ENCODE assay signal across 23 cellular contexts in genomic region chr2:23422089-23423061, GRCh38. TPM values are rescaled to one million over a fixed set of nuclear protein-coding genes. Genes with fewer than 3 reads are reported as not detected.
DNase-seq lines count a peak whose midpoint lies in the region; ATAC-seq and TF ChIP-seq lines count a peak whose summit lies in the region.
"Had no signal": no experiment of that assay in that cellular context is flagged by ENCODE, and none has a peak within 500 bp of the region (broad histone marks: within the 10 kb centered on the region; RNA-seq: fewer than 3 reads in every experiment).

No MANE protein-coding gene starts in this region.

- H3K4me3 Mint-ChIP-seq in osteocyte (ENCODE audit: unreplicated experiment) (no peak overlapping the region), natural killer cell (no peak overlapping the region)
- H3K4me3 Mint-ChIP-seq: activated CD8-positive, alpha-beta T cell treated with anti-CD3 and anti-CD28 coated beads, Interleukin-2, amount 10 ng/mL, durations not matched to agents 7 days and 5 days; activated naive CD8-positive, alpha-beta T cell treated with anti-CD3 and anti-CD28 coated beads for 36 hours; B cell; brain; stimulated activated naive B cell treated with anti-CD40 and anti-IgM and Interleukin-4, amounts not matched to agents 10 μg/mL and 1 μg/mL and 100 μg/mL, for 72 hours; T-helper 17 cell had no signal

- peaks cover 20% of the 10 kb centered on the region for H3K4me1 ChIP-seq in HUES64 (ENCODE audit: insufficient read depth, low read length)

- no peak for ATAC-seq in natural killer cell
- no peak for ATAC-seq in HG03139 (IDR thresholded peaks at IDR 0.05; ENCODE audit: unreplicated experiment)
- ATAC-seq: activated CD8-positive, alpha-beta T cell treated with anti-CD3 and anti-CD28 coated beads, Interleukin-2, amount 10 ng/mL, durations not matched to agents 7 days and 5 days; heart right ventricle; lower lobe of right lung; stimulated activated naive B cell treated with anti-CD40 and anti-IgM and Interleukin-4, amounts not matched to agents 10 μg/mL and 1 μg/mL and 100 μg/mL, for 72 hours; T-helper 17 cell had no signal

- H3K36me3 Mint-ChIP-seq in osteocyte (ENCODE audit: unreplicated experiment) (no peaks in the 10 kb centered on the region), natural killer cell (no peaks in the 10 kb centered on the region)
- H3K36me3 Mint-ChIP-seq: activated naive CD8-positive, alpha-beta T cell treated with anti-CD3 and anti-CD28 coated beads for 36 hours; brain; stimulated activated naive B cell treated with anti-CD40 and anti-IgM and Interleukin-4, amounts not matched to agents 10 μg/mL and 1 μg/mL and 100 μg/mL, for 72 hours had no signal

- 69% methylated on average over 11 of the region's 11 CpGs for WGBS in HUES64

- H3K9ac ChIP-seq in HUES64 (ENCODE audit: low read depth, low read length) = no peak overlapping the region

- no peaks in the 10 kb centered on the region for H3K27me3 Mint-ChIP-seq in osteocyte (ENCODE audit: unreplicated experiment)
- H3K27me3 Mint-ChIP-seq in natural killer cell (ENCODE audit: low read depth in 2 of 2) = peaks cover 0 to 2% of the 10 kb centered on the region in 2 donors
- H3K27me3 Mint-ChIP-seq: activated naive CD8-positive, alpha-beta T cell treated with anti-CD3 and anti-CD28 coated beads for 36 hours; B cell had no signal

- DNase-seq in DMS 273 (lab: John Stamatoyannopoulos, UW; ENCODE audit: unreplicated experiment) = peak; percentile 33
- no peak for DNase-seq in DMS 273 treated with DMSO at 0.1 percent for 48 hours (lab: John Stamatoyannopoulos, UW)
- DNase-seq in coronary artery (ENCODE audit: low spot score) = peak; percentile 40
- peak; percentile 53 for DNase-seq in osteocyte (ENCODE audit: extremely low spot score, unreplicated experiment)
- no peak for DNase-seq in natural killer cell
- no peak for DNase-seq in SHP77 treated with DMSO at 0.1 percent for 48 hours (lab: John Stamatoyannopoulos, UW)
- DNase-seq: activated CD4-positive, CD25-positive, alpha-beta regulatory T cell; activated CD8-positive, alpha-beta T cell treated with anti-CD3 and anti-CD28 coated beads, Interleukin-2, amount 10 ng/mL, durations not matched to agents 7 days and 5 days; activated naive CD8-positive, alpha-beta T cell treated with anti-CD3 and anti-CD28 coated beads for 36 hours; EL; heart right ventricle; KBM-7; lower lobe of right lung; NCI-H187; NCI-H510A treated with DMSO at 0.1 percent for 48 hours; SHP77; stimulated activated naive B cell treated with anti-CD40 and anti-IgM and Interleukin-4, amounts not matched to agents 10 μg/mL and 1 μg/mL and 100 μg/mL, for 72 hours; T-helper 17 cell had no signal

- H3K4me1 Mint-ChIP-seq in osteocyte (ENCODE audit: unreplicated experiment) (peaks cover 17% of the 10 kb centered on the region), natural killer cell (no peaks in the 10 kb centered on the region)
- H3K4me1 Mint-ChIP-seq: activated naive CD8-positive, alpha-beta T cell treated with anti-CD3 and anti-CD28 coated beads for 36 hours; B cell; stimulated activated naive B cell treated with anti-CD40 and anti-IgM and Interleukin-4, amounts not matched to agents 10 μg/mL and 1 μg/mL and 100 μg/mL, for 72 hours; T-helper 17 cell had no signal

- H3K27ac ChIP-seq in HUES64 (ENCODE audit: low read depth, low read length) (peak overlapping the region; percentile 24; the same call in 1 of the 2 replicates), coronary artery (no peak overlapping the region)
- H3K27ac ChIP-seq: 22Rv1, heart right ventricle, lower lobe of right lung had no signal

- H3K9me3 Mint-ChIP-seq in osteocyte (ENCODE audit: unreplicated experiment) = no peaks in the 10 kb centered on the region
- H3K9me3 Mint-ChIP-seq in natural killer cell = no peaks in the 10 kb centered on the region
- H3K9me3 Mint-ChIP-seq: activated naive CD8-positive, alpha-beta T cell treated with anti-CD3 and anti-CD28 coated beads for 36 hours; stimulated activated naive B cell treated with anti-CD40 and anti-IgM and Interleukin-4, amounts not matched to agents 10 μg/mL and 1 μg/mL and 100 μg/mL, for 72 hours had no signal

- H3K27ac Mint-ChIP-seq in osteocyte (ENCODE audit: unreplicated experiment) (no peak overlapping the region), natural killer cell (no peak overlapping the region)
- H3K27ac Mint-ChIP-seq: activated CD8-positive, alpha-beta T cell treated with anti-CD3 and anti-CD28 coated beads, Interleukin-2, amount 10 ng/mL, durations not matched to agents 7 days and 5 days; activated naive CD8-positive, alpha-beta T cell treated with anti-CD3 and anti-CD28 coated beads for 36 hours; B cell; stimulated activated naive B cell treated with anti-CD40 and anti-IgM and Interleukin-4, amounts not matched to agents 10 μg/mL and 1 μg/mL and 100 μg/mL, for 72 hours; T-helper 17 cell had no signal

- H3K9me3 ChIP-seq in HUES64 (ENCODE audit: insufficient read depth, low read depth, low read length) = no peaks in the 10 kb centered on the region
- H3K9me3 ChIP-seq: heart right ventricle, lower lobe of right lung had no signal

- no peaks in the 10 kb centered on the region for H3K36me3 ChIP-seq in HUES64 (ENCODE audit: insufficient read depth, low read length)
- H3K36me3 ChIP-seq: heart right ventricle, lower lobe of right lung had no signal

- H3K27me3 ChIP-seq in HUES64 (ENCODE audit: insufficient read depth, low read length) = no peaks in the 10 kb centered on the region
- H3K27me3 ChIP-seq: heart right ventricle had no signal

- TF ChIP-seq CTCF in coronary artery (IDR thresholded peaks at IDR 0.05) (no peak), osteocyte (IDR thresholded peaks at IDR 0.05) (no peak), natural killer cell (IDR thresholded peaks at IDR 0.05) (no peak)

- H3K4me3 ChIP-seq in HUES64 (ENCODE audit: low read length) = no peak overlapping the region
- no peak overlapping the region for H3K4me3 ChIP-seq in coronary artery
- H3K4me3 ChIP-seq: heart right ventricle, lower lobe of right lung had no signal

- intact Hi-C loops in natural killer cell (cut with micrococcal nuclease) = no loop called here

RNA-seq across cellular contexts. Expression of gene KLHL29, which starts 37.4 kb away (rescaled TPM):
- polyA plus RNA-seq in HUES64 (2013, experiment 1 of 2) = 1.3 TPM
- 2.1 TPM for polyA plus RNA-seq in HUES64 (2013, experiment 2 of 2)
- total RNA-seq in osteocyte = 5.0 and 5.2 TPM in 2 replicates
- total RNA-seq in natural killer cell = under 1 TPM; 0.24 to 0.43 (median 0.33) TPM

Comparison
In these comparisons a context has a peak if more than half of its experiments do, and no peak if none do; other contexts are left out.
1. DNase-seq: peak in DMS 273 (single experiment), coronary artery (single experiment) and osteocyte (single experiment); none in DMS 273 treated with DMSO at 0.1 percent for 48 hours (single experiment), natural killer cell (single experiment) and SHP77 treated with DMSO at 0.1 percent for 48 hours (single experiment).